8 cellular contexts compared by ENCODE assay signal in genomic region chr11:7688238-7688826, GRCh38. TPM values are rescaled to one million over a fixed set of nuclear protein-coding genes. Genes with fewer than 3 reads are reported as not detected.
DNase-seq lines count a peak whose midpoint lies in the region; ATAC-seq, FAIRE-seq and TF ChIP-seq lines count a peak whose summit lies in the region.

No MANE protein-coding gene starts in this region.

- 2% methylated on average over 4 of the region's 4 CpGs for WGBS in SK-N-SH (ENCODE audit: low lambda C conversion rate)
- 12 to 13% (median 13%) methylated on average over 4 of the region's 4 CpGs for WGBS in small intestine, 3 donors

- no peak for FAIRE-seq in small intestine (lab: Jason Lieb, UNC)

- no peaks in the 10 kb centered on the region for H3K9me3 ChIP-seq in A673 (ENCODE audit: low read depth, low read length, poor library complexity, severe bottlenecking)
- H3K9me3 ChIP-seq in SK-N-SH: no peaks in the 10 kb centered on the region
- no peaks in the 10 kb centered on the region for H3K9me3 ChIP-seq in small intestine (ENCODE audit: control insufficient read depth, low read depth)

- ATAC-seq in HG03108 (IDR thresholded peaks at IDR 0.05; ENCODE audit: unreplicated experiment) (peak; percentile 71), foreskin keratinocyte (peak; percentile 48), HG03196 (IDR thresholded peaks at IDR 0.05; ENCODE audit: unreplicated experiment) (no peak)

- H3K4me3 ChIP-seq in A673 (ENCODE audit: low read depth, low read length, poor library complexity, severe bottlenecking) (no peak overlapping the region), GM12865 (ENCODE audit: low read depth, low read length) (no peak overlapping the region), SK-N-SH (ENCODE audit: low read depth in 2 of 2, low read length in 1 of 2) (no peak overlapping the region; a peak in 1 of 4 replicates), small intestine (ENCODE audit: low read depth in 1 of 2, low read length in 2 of 2) (no peak overlapping the region)

- peak; percentile 71 for TF ChIP-seq CTCF in A673 (conservative IDR thresholded peaks at IDR 0.05; ENCODE audit: low read depth, low read length)
- TF ChIP-seq CTCF in GM12865 (IDR thresholded peaks at IDR 0.05; ENCODE audit: insufficient read depth, low read depth, low read length, missing control alignments): peak; percentile 72
- peak; percentile 80 for TF ChIP-seq CTCF in SK-N-SH (IDR thresholded peaks at IDR 0.05)
- TF ChIP-seq CTCF in foreskin keratinocyte (conservative IDR thresholded peaks at IDR 0.05): peak; percentile 81

- H3K9me2 ChIP-seq in SK-N-SH: no peaks in the 10 kb centered on the region

- CTCF ChIA-PET in A673 (lab: Charles Lee) (interaction anchor here (2.0 kb wide), 1 partner anchor 117 kb away, joined by 7 read pairs; no protein-coding TSS in a partner anchor), SK-N-SH (lab: Yijun Ruan, JAX) (interaction anchor here (0.8 to 8.1 kb wide), 14 partner anchors 10 to 593 kb away, joined by 3 to 71 read pairs (median 4); no protein-coding TSS in a partner anchor)

- H3K4me2 ChIP-seq in SK-N-SH: no peak overlapping the region

- no peaks in the 10 kb centered on the region for H3K79me2 ChIP-seq in SK-N-SH (ENCODE audit: insufficient read depth)

- intact Hi-C loops in A673 (cut with micrococcal nuclease; ENCODE audit: unreplicated experiment): loop anchor here (1.0 kb wide), 1 partner anchor 117 kb away; no protein-coding TSS in a partner anchor

- no peaks in the 10 kb centered on the region for H3K36me3 ChIP-seq in A673 (ENCODE audit: insufficient read depth, low read length, poor library complexity, severe bottlenecking)
- H3K36me3 ChIP-seq in SK-N-SH (replicated peaks in 1 of 2; ENCODE audit: control insufficient read depth in 1 of 2, insufficient read depth in 2 of 2, low read length in 1 of 2): no peaks in the 10 kb centered on the region
- H3K36me3 ChIP-seq in small intestine (ENCODE audit: control insufficient read depth in 2 of 2, insufficient read depth in 2 of 2, low read length in 2 of 2): no peaks in the 10 kb centered on the region

- H3K27ac ChIP-seq in A673 (ENCODE audit: low read depth, low read length, poor library complexity, severe bottlenecking): no peak overlapping the region
- no peak overlapping the region for H3K27ac ChIP-seq in SK-N-SH (ENCODE audit: low read depth in 2 of 2, low read length in 1 of 2)
- no peak overlapping the region for H3K27ac ChIP-seq in foreskin keratinocyte
- H3K27ac ChIP-seq in small intestine (ENCODE audit: low read depth in 1 of 2, low read length in 1 of 2): no peak overlapping the region

- no peaks in the 10 kb centered on the region for H3F3A ChIP-seq in SK-N-SH (replicated peaks; ENCODE audit: insufficient read depth)

- no peak overlapping the region for H3K9ac ChIP-seq in SK-N-SH

- peak; percentile 69 for TF ChIP-seq RAD21 in SK-N-SH (IDR thresholded peaks at IDR 0.05; ENCODE audit: low read length)

- peaks cover 6% of the 10 kb centered on the region for H3K27me3 ChIP-seq in A673 (replicated peaks; ENCODE audit: insufficient read depth, low read depth, low read length, poor library complexity)
- H3K27me3 ChIP-seq in SK-N-SH (ENCODE audit: insufficient read depth): peaks cover 21% of the 10 kb centered on the region; the same call in 1 of the 2 replicates
- peaks cover 7% of the 10 kb centered on the region for H3K27me3 ChIP-seq in foreskin keratinocyte
- no peaks in the 10 kb centered on the region for H3K27me3 ChIP-seq in small intestine (ENCODE audit: control insufficient read depth in 2 of 2, insufficient read depth in 2 of 2, low read length in 2 of 2)

- no TSS peak for BruUV-seq in A673 (replicated peaks; lab: Mats Ljungman, UMichigan)

- H2AFZ ChIP-seq in SK-N-SH (ENCODE audit: low read depth): no peak overlapping the region

- H3K4me1 ChIP-seq in A673 (ENCODE audit: insufficient read depth, low read length, poor library complexity, severe bottlenecking): no peaks in the 10 kb centered on the region
- H3K4me1 ChIP-seq in SK-N-SH (ENCODE audit: control insufficient read depth in 1 of 2, insufficient read depth in 2 of 2, low read depth in 1 of 2, low read length in 1 of 2): no peaks in the 10 kb centered on the region
- H3K4me1 ChIP-seq in foreskin keratinocyte: no peaks in the 10 kb centered on the region
- no peaks in the 10 kb centered on the region for H3K4me1 ChIP-seq in small intestine (ENCODE audit: control insufficient read depth in 2 of 2, insufficient read depth in 1 of 2, low read depth in 1 of 2, low read length in 1 of 2)

- no peak for TF ChIP-seq EP300 in SK-N-SH (IDR thresholded peaks at IDR 0.05; ENCODE audit: borderline replicate concordance in 1 of 2, low read depth in 1 of 2, low read length in 1 of 2)

- no peaks in the 10 kb centered on the region for H4K20me1 ChIP-seq in SK-N-SH (ENCODE audit: insufficient read depth)

- peak; percentile 52 for DNase-seq in A673 (ENCODE audit: low spot score)
- peak; percentile 48 for DNase-seq in GM12865 (ENCODE audit: low read depth)
- peak; percentile 52 for DNase-seq in SK-N-SH
- no peak for DNase-seq in foreskin keratinocyte
- DNase-seq in small intestine: peak; percentile 35
- DNase-seq in stimulated activated CD4-positive, alpha-beta T cell treated with anti-CD3 and anti-CD28 coated beads, Interleukin-15, amount 100 ng/mL, for 24 hours: no peak

- POLR2A ChIA-PET in A673 (lab: Charles Lee; ENCODE audit: low non-redundant PET): no interaction called here
- POLR2A ChIA-PET in SK-N-SH (lab: Yijun Ruan, JAX): no interaction called here

TF ChIP-seq in SK-N-SH, 30 proteins besides CTCF, POLR2A, EP300 and RAD21:
- TF ChIP-seq SMC3 (IDR thresholded peaks at IDR 0.05; ENCODE audit: low read depth, low read length) (peak; percentile 67), MXI1 (IDR thresholded peaks at IDR 0.05; ENCODE audit: low read depth, low read length) (no peak)

RNA-seq across cellular contexts. Expression of gene CYB5R2, which starts 15.0 kb away (rescaled TPM):
- total RNA-seq in A673 (2021) (6.2 and 6.9 TPM in 2 replicates), foreskin keratinocyte (28.8 and 46.3 TPM in 2 replicates)
- polyA plus RNA-seq in SK-N-SH (2012; rRNA removed) (0.20 and 0.23 TPM in 2 replicates), foreskin keratinocyte (36.0 and 55.5 TPM in 2 replicates), small intestine (1 to 10 TPM; 1.1 to 4.4 (median 3.5) TPM)
- not detected in 2 replicates for polyA plus RNA-seq in SK-N-SH (2012; cell fraction: cytosol; rRNA removed)
- polyA plus RNA-seq in SK-N-SH (2012; cell fraction: nucleus; rRNA removed): 1.2 and 1.7 TPM in 2 replicates

RNA-seq across cellular contexts. Expression of gene OVCH2, which starts 17.9 kb away (rescaled TPM):
- total RNA-seq in A673 (2021) (not detected in 2 replicates), foreskin keratinocyte (0.95 and 3.1 TPM in 2 replicates)
- polyA plus RNA-seq in SK-N-SH (2012; rRNA removed) (0.08 TPM in 1 of 2 replicates, not detected in the other), foreskin keratinocyte (0.13 and 0.21 TPM in 2 replicates), small intestine (not detected)
- 0.04 TPM in 1 of 2 replicates, not detected in the other for polyA plus RNA-seq in SK-N-SH (2012; cell fraction: cytosol; rRNA removed)
- 1.2 and 1.8 TPM in 2 replicates for polyA plus RNA-seq in SK-N-SH (2012; cell fraction: nucleus; rRNA removed)

Comparison
In these comparisons a context has a peak if more than half of its experiments do, and no peak if none do; other contexts are left out.
1. DNase-seq: peak in A673 (single experiment), GM12865 (single experiment), SK-N-SH (single experiment) and small intestine (single experiment); none in foreskin keratinocyte (0 of 2) and stimulated activated CD4-positive, alpha-beta T cell treated with anti-CD3 and anti-CD28 coated beads, Interleukin-15, amount 100 ng/mL, for 24 hours (single experiment).
2. Peak in every context shown above with its lines, with median percentiles within 50 percentile points of each other: CTCF ChIP-seq.